ENCODE assay signal across 20 cellular contexts in the genomic region with DNA sequence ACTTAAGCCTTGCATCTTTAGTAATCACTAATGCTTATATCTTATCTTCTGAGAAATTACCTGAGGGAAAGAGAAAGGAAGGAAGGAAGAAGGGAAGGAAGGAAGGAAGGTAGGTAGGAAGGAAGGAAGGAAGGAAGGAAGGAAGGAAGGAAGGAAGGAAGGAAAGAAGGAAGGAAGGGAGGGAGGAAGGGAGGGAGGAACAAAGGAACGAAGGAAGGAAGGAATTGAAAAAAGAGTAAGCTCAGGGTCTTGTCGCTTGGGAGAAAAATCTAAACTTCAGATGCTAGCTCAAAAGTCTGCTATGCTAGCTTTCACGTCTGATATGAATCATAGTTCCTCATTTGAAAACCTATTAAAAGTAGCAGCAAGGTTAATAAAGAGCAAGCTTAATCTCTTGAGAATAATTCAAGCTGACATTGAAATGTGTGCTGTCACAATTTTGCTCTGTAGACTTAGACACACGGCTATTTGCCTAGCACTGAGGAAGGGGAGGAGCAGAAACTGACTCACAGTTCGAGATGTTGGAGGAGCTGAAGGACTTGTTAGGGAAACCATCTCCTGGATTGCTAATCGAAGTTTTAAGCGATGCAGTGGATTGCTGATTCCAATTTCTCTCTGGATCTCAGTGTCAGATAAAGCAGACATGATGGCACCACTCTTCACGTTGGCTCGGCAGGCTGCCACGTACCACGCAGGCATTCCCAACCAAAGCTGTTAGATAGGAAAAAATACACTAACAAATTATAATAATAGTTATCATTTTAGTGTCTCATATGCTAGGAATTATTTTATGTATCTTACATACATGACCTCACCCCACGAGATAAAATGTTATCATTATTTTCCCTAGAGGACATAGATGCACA.
DNase-seq lines count a peak whose midpoint lies in the region; ATAC-seq, FAIRE-seq and TF ChIP-seq lines count a peak whose summit lies in the region.
"Had no signal": no experiment of that assay in that cellular context is flagged by ENCODE, and none has a peak within 500 bp of the region (broad histone marks: within the 10 kb centered on the region; RNA-seq: fewer than 3 reads in every experiment).

No MANE protein-coding gene starts in this region.

- no peaks in the 10 kb centered on the region for H3K9me3 ChIP-seq in gastrocnemius medialis
- H3K9me3 ChIP-seq: upper lobe of right lung had no signal

- no peaks in the 10 kb centered on the region for H3K36me3 ChIP-seq in gastrocnemius medialis
- H3K36me3 ChIP-seq: upper lobe of right lung had no signal

- H3K27me3 ChIP-seq in gastrocnemius medialis = no peaks in the 10 kb centered on the region
- H3K27me3 ChIP-seq: upper lobe of right lung had no signal

- TF ChIP-seq CTCF in GM12865 (IDR thresholded peaks at IDR 0.05; ENCODE audit: insufficient read depth, low read depth, low read length, missing control alignments) = no peak
- no peak for TF ChIP-seq CTCF in gastrocnemius medialis (IDR thresholded peaks at IDR 0.05 in 4 of 5, conservative IDR thresholded peaks at IDR 0.05 in 1 of 5)

- ATAC-seq in HG02759 (IDR thresholded peaks at IDR 0.05; ENCODE audit: unreplicated experiment) = peak; percentile 78
- ATAC-seq in SK-N-SH treated with all-trans-retinoic acid at 6 μM for 48 hours = peak; percentile 43; the same call in 1 of the 3 replicates
- no peak for ATAC-seq in gastrocnemius medialis
- ATAC-seq in GM19328 (IDR thresholded peaks at IDR 0.05; ENCODE audit: unreplicated experiment) = no peak
- ATAC-seq: left cardiac atrium; Right ventricle myocardium inferior; stimulated activated effector memory CD8-positive, alpha-beta T cell treated with anti-CD3 and anti-CD28 coated beads, Interleukin-12 subunit alpha, Interleukin-12 subunit beta, amount 100 ng/mL, for 72 hours; upper lobe of right lung had no signal

- TF ChIP-seq POLR2A in GM12892 (IDR thresholded peaks at IDR 0.05; ENCODE audit: low read depth, low read length) = no peak
- no peak for TF ChIP-seq POLR2A in gastrocnemius medialis (IDR thresholded peaks at IDR 0.05)

- H3K4me3 ChIP-seq in GM12865 (ENCODE audit: low read depth, low read length) (no peak overlapping the region), gastrocnemius medialis (no peak overlapping the region)
- H3K4me3 ChIP-seq: skin epidermis, upper lobe of right lung had no signal

- FAIRE-seq in GM12892 (lab: Jason Lieb, UNC) = no peak

- peak; percentile 18 for DNase-seq in GM12865 (ENCODE audit: low read depth)
- peak in 35 of 42 donors; percentile 2 to 82 (median 37) for DNase-seq in head of caudate nucleus
- no peak for DNase-seq in GM12892 (ENCODE audit: insufficient read length)
- no peak for DNase-seq in gastrocnemius medialis
- DNase-seq in NCI-H69 (lab: John Stamatoyannopoulos, UW) = no peak
- DNase-seq: activated CD4-positive, alpha-beta T cell treated with anti-CD3 and anti-CD28 coated beads for 48 hours; activated T-cell treated with anti-CD3 and anti-CD28 coated beads, Interleukin-2, amount 50 U/mL, for 48 hours; GDM1; hippocampal formation; left cardiac atrium; NCI-H187 treated with DMSO at 0.1 percent for 48 hours; NCI-H748 treated with DMSO at 0.1 percent for 48 hours; upper lobe of right lung had no signal

- no peaks in the 10 kb centered on the region for H3K4me1 ChIP-seq in gastrocnemius medialis
- H3K4me1 ChIP-seq: upper lobe of right lung had no signal

- intact Hi-C loops in head of caudate nucleus (cut with DNase I) = no loop called here
- intact Hi-C loops in gastrocnemius medialis (cut with DNase I; ENCODE audit: low total_unique reads) = no loop called here

- in situ Hi-C loops in gastrocnemius medialis (cut with MboI; ENCODE audit: low sequenced_read_pairs in 4 of 4) = no loop called here

- no peak overlapping the region for H3K27ac ChIP-seq in gastrocnemius medialis
- H3K27ac ChIP-seq: epithelial cell of prostate, skin epidermis, upper lobe of right lung had no signal

TF ChIP-seq in SK-N-SH treated with all-trans-retinoic acid at 6 μM for 48 hours, 23 proteins besides CTCF, POLR2A, EP300 and RAD21:
- TF ChIP-seq TOX (CRISPR knock-in tag; IDR thresholded peaks at IDR 0.05; ENCODE audit: borderline replicate concordance) = no peak
- TF ChIP-seq PATZ1 (CRISPR knock-in tag; IDR thresholded peaks at IDR 0.05; ENCODE audit: borderline replicate concordance) = no peak
- no peak for TF ChIP-seq RARB (CRISPR knock-in tag; IDR thresholded peaks at IDR 0.05)
- TF ChIP-seq BACH2 (CRISPR knock-in tag; IDR thresholded peaks at IDR 0.05; ENCODE audit: borderline replicate concordance) = no peak
- TF ChIP-seq GLIS3 (CRISPR knock-in tag; IDR thresholded peaks at IDR 0.05) = no peak
- no peak for TF ChIP-seq ZFP3 (CRISPR knock-in tag; IDR thresholded peaks at IDR 0.05)

Comparison
In these comparisons a context has a peak if more than half of its experiments do, and no peak if none do; other contexts are left out.
1. DNase-seq: peak in GM12865 (single experiment) and head of caudate nucleus (35 of 42); none in GM12892 (single experiment), gastrocnemius medialis (0 of 2) and NCI-H69 (single experiment).
2. ATAC-seq: peak in HG02759 (single experiment) and SK-N-SH treated with all-trans-retinoic acid at 6 μM for 48 hours (single experiment); none in gastrocnemius medialis (0 of 2) and GM19328 (single experiment).